ENCODE assay signal across 12 cellular contexts in genomic region chr15:89075846-89076245, GRCh38.
"Had no signal": no experiment of that assay in that cellular context is flagged by ENCODE, and none has a peak within 500 bp of the region (broad histone marks: within the 10 kb centered on the region; RNA-seq: fewer than 3 reads in every experiment).

No MANE protein-coding gene starts in this region.

- H3K36me3 Mint-ChIP-seq: natural killer cell, T-cell had no signal

- H3K36me3 ChIP-seq: right lobe of liver, transverse colon had no signal

- H3K27me3 ChIP-seq: ascending aorta, foreskin keratinocyte, right lobe of liver, transverse colon had no signal

- DNase-seq: activated CD4-positive, alpha-beta T cell treated with anti-CD3 and anti-CD28 coated beads, Interleukin-2, amount 50 U/mL, for 48 hours; activated T-cell treated with anti-CD3 and anti-CD28 coated beads, Interleukin-2, amount 50 U/mL, for 4 hours; natural killer cell; right lobe of liver; stimulated activated naive CD4-positive, alpha-beta T cell; T-cell; transverse colon had no signal

- H3K9me3 ChIP-seq: ascending aorta, right lobe of liver, transverse colon had no signal

- H3K4me1 ChIP-seq: ascending aorta, right lobe of liver, transverse colon had no signal

- H3K4me3 ChIP-seq: ascending aorta, right lobe of liver, transverse colon had no signal

- H3K27ac Mint-ChIP-seq: memory B cell, natural killer cell, progenitor cell of endocrine pancreas, T-cell had no signal

- H3K27me3 Mint-ChIP-seq: progenitor cell of endocrine pancreas, T-cell had no signal

- H3K4me3 Mint-ChIP-seq: activated T-cell treated with anti-CD3 and anti-CD28 coated beads, Interleukin-2, amount 50 U/mL, for 4 hours; memory B cell; natural killer cell; T-cell had no signal

- H3K27ac ChIP-seq: ascending aorta, foreskin keratinocyte, right lobe of liver, transverse colon had no signal

- ATAC-seq: activated CD4-positive, CD25-positive, alpha-beta regulatory T cell treated with anti-CD3 and anti-CD28 coated beads, Interleukin-2, amount 50 U/mL, for 24 hours; activated T-cell treated with anti-CD3 and anti-CD28 coated beads, Interleukin-2, amount 50 U/mL, for 4 hours; natural killer cell; right lobe of liver; T-cell had no signal

- H3K9me3 Mint-ChIP-seq: activated T-cell treated with anti-CD3 and anti-CD28 coated beads, Interleukin-2, amount 50 U/mL, for 4 hours; memory B cell; natural killer cell; T-cell had no signal

- H3K4me1 Mint-ChIP-seq: memory B cell, T-cell had no signal
